Comparison of ENCODE assay signal across 3 cellular contexts in genomic region chr14:80847093-80847492, GRCh38.
"Had no signal": no experiment of that assay in that cellular context is flagged by ENCODE, and none has a peak within 500 bp of the region (broad histone marks: within the 10 kb centered on the region; RNA-seq: fewer than 3 reads in every experiment).

No MANE protein-coding gene starts in this region.

- H3K4me3 ChIP-seq: GM12878 had no signal

- DNase-seq: GDM1, GF-D8 had no signal
